Comparison of ENCODE assay signal across 16 cellular contexts in genomic region chr20:44025756-44026155, GRCh38.
DNase-seq lines count a peak whose midpoint lies in the region; ATAC-seq and TF ChIP-seq lines count a peak whose summit lies in the region.
"Had no signal": no experiment of that assay in that cellular context is flagged by ENCODE, and none has a peak within 500 bp of the region (broad histone marks: within the 10 kb centered on the region; RNA-seq: fewer than 3 reads in every experiment).

No MANE protein-coding gene starts in this region.

- H3K9me3 ChIP-seq in IMR-90 (ENCODE audit: control insufficient read depth, insufficient read depth, low read length) (no peaks in the 10 kb centered on the region), spleen (peaks cover 0 to 4% (median 0%) of the 10 kb centered on the region in 8 donors)
- H3K9me3 ChIP-seq: HAP-1 had no signal

- no peak overlapping the region for H2AK5ac ChIP-seq in IMR-90 (ENCODE audit: low read depth, low read length)

- H3K23ac ChIP-seq in IMR-90 (ENCODE audit: low read depth, low read length) = no peak overlapping the region

- no peak overlapping the region for H3K4me3 ChIP-seq in IMR-90 (ENCODE audit: insufficient read depth, low read depth, low read length)
- no peak overlapping the region for H3K4me3 ChIP-seq in coronary artery
- no peak overlapping the region for H3K4me3 ChIP-seq in spleen
- H3K4me3 ChIP-seq: BLaER1 treated with 17β-estradiol and CSF1 and Interleukin-3, amounts not matched to agents 10 nM and 100 nM; GM23248; HAP-1 had no signal

- H4K5ac ChIP-seq in IMR-90 (ENCODE audit: low read depth, low read length) = no peak overlapping the region

- H3K4ac ChIP-seq in IMR-90 (ENCODE audit: low read depth, low read length) = no peak overlapping the region

- no peak overlapping the region for H2BK120ac ChIP-seq in IMR-90 (ENCODE audit: low read depth, low read length)

- TF ChIP-seq POLR2A in IMR-90 (IDR thresholded peaks at IDR 0.05; ENCODE audit: low read depth, low read length) (no peak), spleen (IDR thresholded peaks at IDR 0.05) (no peak)

- H3K36me3 ChIP-seq in IMR-90 (ENCODE audit: control insufficient read depth, insufficient read depth, low read length) (no peaks in the 10 kb centered on the region; the same call in 1 of the 2 replicates), spleen (no peaks in the 10 kb centered on the region)
- H3K36me3 ChIP-seq: BLaER1 treated with 17β-estradiol and CSF1 and Interleukin-3, amounts not matched to agents 10 nM and 100 nM; HAP-1 had no signal

- no peak overlapping the region for H2AFZ ChIP-seq in IMR-90 (replicated peaks; ENCODE audit: low read length, poor library complexity)
- H2AFZ ChIP-seq: GM23248 had no signal

- peaks cover 6% of the 10 kb centered on the region for H3K4me1 ChIP-seq in IMR-90 (ENCODE audit: control insufficient read depth, insufficient read depth, low read length)
- H3K4me1 ChIP-seq in spleen = peaks cover 0 to 24% (median 0%) of the 10 kb centered on the region in 6 donors
- H3K4me1 ChIP-seq: HAP-1 had no signal

- no peak overlapping the region for H2BK20ac ChIP-seq in IMR-90 (ENCODE audit: low read depth, low read length)

- peak; percentile 44 for DNase-seq in activated effector memory CD4-positive, alpha-beta T cell treated with anti-CD3 and anti-CD28 coated beads, Interleukin-2, amount 50 U/mL, for 16 hours
- no peak for DNase-seq in activated effector memory CD4-positive, alpha-beta T cell treated with Interleukin-2 at 50 U/mL for 16 hours
- DNase-seq in IMR-90 (no peak), coronary artery (ENCODE audit: low spot score) (peak; percentile 58), type B pancreatic cell (ENCODE audit: extremely low spot score, unreplicated experiment) (peak; percentile 40), cerebellar cortex (ENCODE audit: low spot score) (no peak), spleen (no peak)
- DNase-seq: DMS 273 treated with DMSO at 0.1 percent for 48 hours, DMS53, DND-41, EL, GM23248 had no signal

- H3K18ac ChIP-seq in IMR-90 (ENCODE audit: low read depth, low read length) = no peak overlapping the region

- dilution Hi-C loops in IMR-90 (cut with HindIII; ENCODE audit: low sequenced_read_pairs, unreplicated experiment) = no loop called here

- 87% methylated on average over 3 of the region's 6 CpGs; no CpG with 5 or more reads in 1 of the 2 experiments for WGBS in IMR-90 (ENCODE audit: extremely low coverage in 2 of 2, insufficient read length in 1 of 2), 2 experiments
- WGBS in spleen, 5 donors = 86 to 97% (median 93%) methylated on average over 5 to 6 of the region's 6 CpGs

- H3K4me1 Mint-ChIP-seq in type B pancreatic cell (ENCODE audit: unreplicated experiment) = no peaks in the 10 kb centered on the region
- H3K4me1 Mint-ChIP-seq: B cell had no signal

- H3K9ac ChIP-seq in IMR-90 (ENCODE audit: low read depth, low read length) = no peak overlapping the region
- H3K9ac ChIP-seq: BLaER1 treated with 17β-estradiol and CSF1 and Interleukin-3, amounts not matched to agents 10 nM and 100 nM; GM23248 had no signal

- no TSS peak for BruUV-seq in IMR-90 (replicated peaks; lab: Mats Ljungman, UMichigan)

- CTCF ChIA-PET in IMR-90 (lab: Yijun Ruan, JAX) = no interaction called here

- H3K36me3 Mint-ChIP-seq in type B pancreatic cell = no peaks in the 10 kb centered on the region
- H3K36me3 Mint-ChIP-seq: CD8-positive, alpha-beta T cell had no signal

- no peak overlapping the region for H4K91ac ChIP-seq in IMR-90 (ENCODE audit: insufficient read depth, low read depth, low read length)

- H4K8ac ChIP-seq in IMR-90 (ENCODE audit: low read depth in 2 of 2, low read length in 2 of 2) = no peak overlapping the region

- peak overlapping the region; percentile 37; the same call in 1 of the 2 replicates for H3K14ac ChIP-seq in IMR-90 (replicated peaks; ENCODE audit: low read depth, low read length)

- POLR2A ChIA-PET in IMR-90 (lab: Charles Lee; ENCODE audit: unreplicated experiment) = no interaction called here

- TF ChIP-seq RAD21 in IMR-90 (IDR thresholded peaks at IDR 0.05; ENCODE audit: low read length) = no peak

- intact Hi-C loops in IMR-90 (cut with micrococcal nuclease) (no loop called here), spleen (cut with DNase I; ENCODE audit: low total_unique reads) (no loop called here)

- no peak overlapping the region for H3K56ac ChIP-seq in IMR-90 (ENCODE audit: extremely low read depth, insufficient read depth, low read length)

- H4K20me1 ChIP-seq in IMR-90 (ENCODE audit: insufficient read depth, low read length) = peaks cover 12% of the 10 kb centered on the region; the same call in 1 of the 2 replicates

- in situ Hi-C loops in IMR-90 (cut with MboI; ENCODE audit: low sequenced_read_pairs) = no loop called here

- no peak overlapping the region for H3K4me3 Mint-ChIP-seq in type B pancreatic cell
- H3K4me3 Mint-ChIP-seq: B cell; CD8-positive, alpha-beta T cell had no signal

- H2AK9ac ChIP-seq in IMR-90 (replicated peaks; ENCODE audit: low read depth, low read length, poor library complexity) = no peak overlapping the region

- H3K4me2 ChIP-seq in IMR-90 (ENCODE audit: low read depth, low read length) = no peak overlapping the region
- H3K4me2 ChIP-seq: BLaER1 treated with 17β-estradiol and CSF1 and Interleukin-3, amounts not matched to agents 10 nM and 100 nM had no signal

- no peak overlapping the region for H2BK15ac ChIP-seq in IMR-90 (ENCODE audit: low read depth, low read length)

- H3K27ac Mint-ChIP-seq in type B pancreatic cell = no peak overlapping the region
- H3K27ac Mint-ChIP-seq: B cell; CD8-positive, alpha-beta T cell had no signal

- TF ChIP-seq CTCF in IMR-90 (conservative IDR thresholded peaks at IDR 0.05; ENCODE audit: low read depth, low read length) (no peak), coronary artery (IDR thresholded peaks at IDR 0.05) (no peak), type B pancreatic cell (conservative IDR thresholded peaks at IDR 0.05) (no peak), spleen (IDR thresholded peaks at IDR 0.05 in 8 of 11, conservative IDR thresholded peaks at IDR 0.05 in 3 of 11) (no peak)

- no peak overlapping the region for H2BK5ac ChIP-seq in IMR-90 (ENCODE audit: low read depth, low read length, poor library complexity, severe bottlenecking)

- no peaks in the 10 kb centered on the region for H3K27me3 ChIP-seq in IMR-90 (ENCODE audit: control insufficient read depth, insufficient read depth, low read length)
- peaks cover 0 to 29% (median 0%) of the 10 kb centered on the region in 7 donors for H3K27me3 ChIP-seq in spleen (replicated peaks in 1 of 7)

- H3K27ac ChIP-seq in IMR-90 (ENCODE audit: insufficient read depth, low read length) (no peak overlapping the region), coronary artery (no peak overlapping the region), spleen (no peak overlapping the region)
- H3K27ac ChIP-seq: BLaER1 treated with 17β-estradiol and CSF1 and Interleukin-3, amounts not matched to agents 10 nM and 100 nM; GM23248 had no signal

- H3K9me3 Mint-ChIP-seq in type B pancreatic cell = no peaks in the 10 kb centered on the region

- H3K9me1 ChIP-seq in IMR-90 (ENCODE audit: insufficient read depth, low read length) = peaks cover 18% of the 10 kb centered on the region; the same call in 1 of the 2 replicates

- H3K79me1 ChIP-seq in IMR-90 (ENCODE audit: low read depth in 1 of 2, low read length in 2 of 2) = peaks cover 0 to 69% of the 10 kb centered on the region in 2 experiments; a peak in 2 of 4 replicates

- H3K27me3 Mint-ChIP-seq in type B pancreatic cell = peaks cover 42% of the 10 kb centered on the region

- ATAC-seq in IMR-90 (ENCODE audit: low read depth) = no peak
- ATAC-seq: CD8-positive, alpha-beta T cell had no signal

TF ChIP-seq in IMR-90, 13 proteins besides CTCF, POLR2A, EP300 and RAD21:
- TF ChIP-seq CHD1 (IDR thresholded peaks at IDR 0.05; ENCODE audit: low read depth, low read length) (no peak), MXI1 (IDR thresholded peaks at IDR 0.05; ENCODE audit: borderline replicate concordance, low read depth, low read length) (no peak), MAZ (IDR thresholded peaks at IDR 0.05; ENCODE audit: borderline replicate concordance, low read depth, low read length) (no peak), RCOR1 (IDR thresholded peaks at IDR 0.05; ENCODE audit: insufficient replicate concordance, low read length) (no peak), SMC3 (IDR thresholded peaks at IDR 0.05; ENCODE audit: low read depth, low read length) (no peak), MAFK (IDR thresholded peaks at IDR 0.05; ENCODE audit: low read depth, low read length) (no peak), CEBPB (IDR thresholded peaks at IDR 0.05; ENCODE audit: low read depth, low read length) (no peak), NFE2L2 (IDR thresholded peaks at IDR 0.05; ENCODE audit: low read depth, low read length) (no peak), FOS (IDR thresholded peaks at IDR 0.05; ENCODE audit: low read depth, low read length) (no peak), BHLHE40 (IDR thresholded peaks at IDR 0.05; ENCODE audit: low read depth, low read length) (no peak), USF2 (IDR thresholded peaks at IDR 0.05; ENCODE audit: low read depth, low read length) (no peak), RFX5 (IDR thresholded peaks at IDR 0.05; ENCODE audit: low read depth, low read length) (no peak)
- TF ChIP-seq, protein P1, sequence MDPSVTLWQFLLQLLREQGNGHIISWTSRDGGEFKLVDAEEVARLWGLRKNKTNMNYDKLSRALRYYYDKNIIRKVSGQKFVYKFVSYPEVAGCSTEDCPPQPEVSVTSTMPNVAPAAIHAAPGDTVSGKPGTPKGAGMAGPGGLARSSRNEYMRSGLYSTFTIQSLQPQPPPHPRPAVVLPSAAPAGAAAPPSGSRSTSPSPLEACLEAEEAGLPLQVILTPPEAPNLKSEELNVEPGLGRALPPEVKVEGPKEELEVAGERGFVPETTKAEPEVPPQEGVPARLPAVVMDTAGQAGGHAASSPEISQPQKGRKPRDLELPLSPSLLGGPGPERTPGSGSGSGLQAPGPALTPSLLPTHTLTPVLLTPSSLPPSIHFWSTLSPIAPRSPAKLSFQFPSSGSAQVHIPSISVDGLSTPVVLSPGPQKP (IDR thresholded peaks at IDR 0.05; ENCODE audit: borderline replicate concordance, low read depth, low read length) = no peak

Comparison
In these comparisons a context has a peak if more than half of its experiments do, and no peak if none do; other contexts are left out.
1. DNase-seq: peak in activated effector memory CD4-positive, alpha-beta T cell treated with anti-CD3 and anti-CD28 coated beads, Interleukin-2, amount 50 U/mL, for 16 hours (single experiment), coronary artery (single experiment) and type B pancreatic cell (single experiment); none in activated effector memory CD4-positive, alpha-beta T cell treated with Interleukin-2 at 50 U/mL for 16 hours (single experiment), IMR-90 (single experiment), cerebellar cortex (single experiment) and spleen (single experiment).